Comparison of ENCODE assay signal across 37 cellular contexts in the genomic region with DNA sequence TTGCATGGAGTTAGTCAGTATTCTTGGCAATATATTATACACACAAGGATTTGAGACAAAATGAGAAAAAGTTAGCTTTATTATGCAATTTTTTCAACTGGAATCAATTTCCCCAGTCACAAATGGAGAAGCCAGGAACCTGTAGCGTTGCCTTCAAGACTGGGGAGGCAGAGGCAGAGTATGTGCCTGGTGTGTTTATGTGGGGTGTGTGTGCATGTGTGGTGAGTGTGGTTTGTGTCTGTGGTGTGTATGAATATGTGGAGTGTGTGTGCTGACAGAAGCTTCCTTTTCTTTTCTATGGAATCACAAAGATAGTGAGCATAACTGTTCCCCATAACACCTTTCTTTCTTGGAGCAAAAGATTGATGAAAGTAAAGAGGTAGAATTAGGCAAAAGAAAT. TPM values are rescaled to one million over a fixed set of nuclear protein-coding genes. Genes with fewer than 3 reads are reported as not detected.
"Had no signal": no experiment of that assay in that cellular context is flagged by ENCODE, and none has a peak within 500 bp of the region (broad histone marks: within the 10 kb centered on the region; RNA-seq: fewer than 3 reads in every experiment).

No MANE protein-coding gene starts in this region.

- H3K4me3 ChIP-seq: adrenal gland, body of pancreas, breast epithelium, colonic mucosa had no signal

- H3K36me3 ChIP-seq: adrenal gland, brain microvascular endothelial cell, breast epithelium, colonic mucosa had no signal

- ATAC-seq: activated CD8-positive, alpha-beta T cell treated with anti-CD3 and anti-CD28 coated beads for 36 hours; activated naive CD4-positive, alpha-beta T cell treated with anti-CD3 and anti-CD28 coated beads, Interleukin-2, amount 50 U/mL, for 72 hours; activated T-cell treated with anti-CD3 and anti-CD28 coated beads, Interleukin-2, amount 50 U/mL, for 72 hours; activated T-helper 17 cell treated with anti-CD3 and anti-CD28 coated beads, Interleukin-2, amount 50 U/mL, for 72 hours; body of pancreas had no signal

- H3K9me3 Mint-ChIP-seq: activated T-helper 17 cell treated with anti-CD3 and anti-CD28 coated beads, Interleukin-2, amount 50 U/mL, for 72 hours had no signal

- H3K27ac ChIP-seq: adrenal gland, body of pancreas, brain microvascular endothelial cell, breast epithelium, colonic mucosa, VCaP had no signal

- DNase-seq: activated B cell treated with CpG ODN at 0.5 μM for 24 hours; activated CD4-positive, alpha-beta memory T cell treated with anti-CD3 and anti-CD28 coated beads for 36 hours; activated CD4-positive, alpha-beta T cell treated with anti-CD3 and anti-CD28 coated beads for 4 hours; activated CD4-positive, alpha-beta T cell treated with anti-CD3 and anti-CD28 coated beads, Interleukin-2, amount 10 ng/mL, durations not matched to agents 24 days and 14 days; activated CD4-positive, alpha-beta T cell treated with anti-CD3 and anti-CD28 coated beads, Interleukin-2, amount 50 U/mL, for 1 hour; activated CD4-positive, alpha-beta T cell treated with anti-CD3 and anti-CD28 coated beads, Interleukin-2, amount 50 U/mL, for 4 hours; activated CD4-positive, CD25-positive, alpha-beta regulatory T cell treated with anti-CD3 and anti-CD28 coated beads, Interleukin-2, amount 50 U/mL, for 72 hours; activated CD8-positive, alpha-beta memory T cell treated with anti-CD3 and anti-CD28 coated beads, Interleukin-2, amount 50 U/mL, for 4 hours; activated CD8-positive, alpha-beta T cell treated with anti-CD3 and anti-CD28 coated beads for 36 hours; activated effector memory CD4-positive, alpha-beta T cell treated with anti-CD3 and anti-CD28 coated beads, Interleukin-2, amount 50 U/mL, for 16 hours; activated gamma-delta T cell treated with Interleukin-2 at 50 U/mL for 16 hours; activated naive CD4-positive, alpha-beta T cell; activated naive CD4-positive, alpha-beta T cell treated with anti-CD3 and anti-CD28 coated beads for 36 hours; activated naive CD4-positive, alpha-beta T cell treated with anti-CD3 and anti-CD28 coated beads, Interleukin-2, amount 50 U/mL, for 16 hours; activated naive CD8-positive, alpha-beta T cell treated with anti-CD3 and anti-CD28 coated beads for 36 hours; activated T-cell treated with anti-CD3 and anti-CD28 coated beads for 4 hours; activated T-cell treated with anti-CD3 and anti-CD28 coated beads, Interleukin-2, amount 50 U/mL, for 1 hour; activated T-cell treated with anti-CD3 and anti-CD28 coated beads, Interleukin-2, amount 50 U/mL, for 72 hours; adrenal gland; amniotic stem cell; aorta; body of pancreas; brain microvascular endothelial cell; central memory CD4-positive, alpha-beta T cell; cerebellar nuclear complex; colonic mucosa; T-helper 1 cell; T-helper 9 cell had no signal

- H3K4me1 Mint-ChIP-seq: activated B cell treated with CpG ODN at 0.5 μM for 24 hours had no signal

- H3K27ac Mint-ChIP-seq: activated B cell treated with CpG ODN at 0.5 μM for 24 hours; activated CD4-positive, alpha-beta memory T cell treated with anti-CD3 and anti-CD28 coated beads for 36 hours; activated CD4-positive, alpha-beta T cell treated with anti-CD3 and anti-CD28 coated beads, Interleukin-2, amount 10 ng/mL, durations not matched to agents 24 days and 14 days; activated CD8-positive, alpha-beta T cell treated with anti-CD3 and anti-CD28 coated beads for 36 hours; activated naive CD4-positive, alpha-beta T cell treated with anti-CD3 and anti-CD28 coated beads for 36 hours; activated naive CD4-positive, alpha-beta T cell treated with anti-CD3 and anti-CD28 coated beads, Interleukin-2, amount 50 U/mL, for 72 hours; activated naive CD8-positive, alpha-beta T cell treated with anti-CD3 and anti-CD28 coated beads for 36 hours; activated T-cell treated with anti-CD3 and anti-CD28 coated beads, Interleukin-2, amount 50 U/mL, for 72 hours; activated T-helper 1 cell treated with anti-CD3 and anti-CD28 coated beads, Interleukin-12 subunit alpha, Interleukin-12 subunit beta, Interleukin-2, Interleukin-4 antibody, amounts not matched to agents 30 ng/mL and 10 ng/mL and 1 ng/mL, durations not matched to agents 14 hours and 24 hours and 36 hours; activated T-helper 17 cell treated with anti-CD3 and anti-CD28 coated beads, Interleukin-2, amount 50 U/mL, for 72 hours; T-helper 1 cell treated with Interleukin-12 subunit alpha and Interleukin-12 subunit beta and Interleukin-4 antibody, amounts not matched to agents 30 μg/mL and 1 μg/mL, for 36 hours; T-helper 2 cell treated with Interferon-gamma antibody and Interleukin-4, amounts not matched to agents 5 μg/mL and 100 μg/mL, for 36 hours had no signal

- H3K4me3 Mint-ChIP-seq: activated B cell treated with CpG ODN at 0.5 μM for 24 hours; activated CD4-positive, alpha-beta memory T cell treated with anti-CD3 and anti-CD28 coated beads for 36 hours; activated CD4-positive, alpha-beta T cell treated with anti-CD3 and anti-CD28 coated beads, Interleukin-2, amount 10 ng/mL, durations not matched to agents 24 days and 14 days; activated CD8-positive, alpha-beta T cell treated with anti-CD3 and anti-CD28 coated beads for 36 hours; activated naive CD4-positive, alpha-beta T cell treated with anti-CD3 and anti-CD28 coated beads for 36 hours; activated naive CD8-positive, alpha-beta T cell treated with anti-CD3 and anti-CD28 coated beads for 36 hours; activated T-cell treated with anti-CD3 and anti-CD28 coated beads, Interleukin-2, amount 50 U/mL, for 72 hours; activated T-helper 1 cell treated with anti-CD3 and anti-CD28 coated beads, Interleukin-12 subunit alpha, Interleukin-12 subunit beta, Interleukin-2, Interleukin-4 antibody, amounts not matched to agents 30 ng/mL and 10 ng/mL and 1 ng/mL, durations not matched to agents 14 hours and 24 hours and 36 hours; activated T-helper 17 cell treated with anti-CD3 and anti-CD28 coated beads, Interleukin-2, amount 50 U/mL, for 72 hours; T-helper 1 cell treated with Interleukin-12 subunit alpha and Interleukin-12 subunit beta and Interleukin-4 antibody, amounts not matched to agents 30 μg/mL and 1 μg/mL, for 36 hours; T-helper 2 cell treated with Interferon-gamma antibody and Interleukin-4, amounts not matched to agents 5 μg/mL and 100 μg/mL, for 36 hours had no signal

- H3K27me3 Mint-ChIP-seq: activated B cell treated with CpG ODN at 0.5 μM for 24 hours; activated CD4-positive, alpha-beta memory T cell treated with anti-CD3 and anti-CD28 coated beads for 36 hours; activated CD4-positive, alpha-beta T cell treated with anti-CD3 and anti-CD28 coated beads, Interleukin-2, amount 10 ng/mL, durations not matched to agents 24 days and 14 days; activated CD8-positive, alpha-beta T cell treated with anti-CD3 and anti-CD28 coated beads for 36 hours; activated naive CD8-positive, alpha-beta T cell treated with anti-CD3 and anti-CD28 coated beads for 36 hours; activated T-helper 17 cell treated with anti-CD3 and anti-CD28 coated beads, Interleukin-2, amount 50 U/mL, for 72 hours had no signal

- H3K27me3 ChIP-seq: adrenal gland, body of pancreas, brain microvascular endothelial cell, breast epithelium, colonic mucosa had no signal

- H3K9me3 ChIP-seq: adrenal gland, body of pancreas, breast epithelium, colonic mucosa had no signal

- H3K4me1 ChIP-seq: adrenal gland, body of pancreas, breast epithelium, colonic mucosa had no signal

RNA-seq across cellular contexts. Expression of gene TNIP3, which starts 37.0 kb away (rescaled TPM):
- total RNA-seq: activated B cell treated with CpG ODN at 0.5 μM for 24 hours, body of pancreas, cardiac septum, chondrocyte had no signal

RNA-seq across cellular contexts. Expression of gene NDNF, which starts 54.8 kb away (rescaled TPM):
- total RNA-seq: activated B cell treated with CpG ODN at 0.5 μM for 24 hours; activated CD4-positive, alpha-beta memory T cell treated with anti-CD3 and anti-CD28 coated beads for 36 hours; activated naive CD4-positive, alpha-beta T cell treated with anti-CD3 and anti-CD28 coated beads for 36 hours had no signal
